Comparison of ENCODE assay signal across 23 cellular contexts in genomic region chr21:32514275-32515055, GRCh38.
DNase-seq lines count a peak whose midpoint lies in the region; ATAC-seq and TF ChIP-seq lines count a peak whose summit lies in the region.
"Had no signal": no experiment of that assay in that cellular context is flagged by ENCODE, and none has a peak within 500 bp of the region (broad histone marks: within the 10 kb centered on the region; RNA-seq: fewer than 3 reads in every experiment).

No MANE protein-coding gene starts in this region.

- CTCF ChIA-PET in PC-3 (lab: Charles Lee) = no interaction called here

- H3K36me3 Mint-ChIP-seq in H9 (ENCODE audit: insufficient read depth in 1 of 3, low read depth in 3 of 3) = peaks cover 0 to 9% (median 5%) of the 10 kb centered on the region in 3 experiments; a peak in 5 of 7 replicates

- POLR2A ChIA-PET in PC-3 (lab: Charles Lee; ENCODE audit: unreplicated experiment) = no interaction called here

- H3K9ac ChIP-seq in H9 (ENCODE audit: extremely low read depth, insufficient read length, low read length) (no peak overlapping the region), PC-3 (ENCODE audit: low read length) (peak overlapping the region; percentile 20; the same call in 1 of the 2 replicates)

- H4K5ac ChIP-seq in H9 (ENCODE audit: insufficient read length, low read depth, low read length) = no peak overlapping the region

- H3K4me3 ChIP-seq in PC-3 (ENCODE audit: low read length) (no peak overlapping the region), sigmoid colon (no peak overlapping the region)
- H3K4me3 ChIP-seq: PC-9, SJSA1 had no signal

- H3K14ac ChIP-seq in H9 (ENCODE audit: insufficient read depth, low read length) = no peak overlapping the region; the same call in 1 of the 2 replicates

- no peaks in the 10 kb centered on the region for H3K27me3 ChIP-seq in H9 (ENCODE audit: insufficient read depth, low read length)
- H3K27me3 ChIP-seq in PC-3 (ENCODE audit: low read length) = no peaks in the 10 kb centered on the region
- H3K27me3 ChIP-seq in sigmoid colon = no peaks in the 10 kb centered on the region
- H3K27me3 ChIP-seq: SJSA1 had no signal

- H3F3A ChIP-seq in PC-3 (ENCODE audit: low read length, unreplicated experiment) = no peaks in the 10 kb centered on the region

- BruUV-seq in PC-3 (replicated peaks; lab: Mats Ljungman, UMichigan) = no TSS peak

- H3K27ac ChIP-seq in H9 (ENCODE audit: insufficient read length, low read depth, low read length) = no peak overlapping the region
- H3K27ac ChIP-seq in PC-3 (ENCODE audit: low read length) = peak overlapping the region; percentile 93
- H3K27ac ChIP-seq in sigmoid colon = no peak overlapping the region
- H3K27ac ChIP-seq: HL-60, PC-9, SJSA1 had no signal

- H3K79me1 ChIP-seq in H9 (ENCODE audit: insufficient read depth, low read depth, low read length, poor library complexity, severe bottlenecking) = no peaks in the 10 kb centered on the region

- H3K4me1 ChIP-seq in H9 (ENCODE audit: insufficient read depth, low read length) = no peaks in the 10 kb centered on the region
- peaks cover 15% of the 10 kb centered on the region for H3K4me1 ChIP-seq in PC-3 (ENCODE audit: insufficient read depth, low read length)
- peaks cover 0 to 9% (median 0%) of the 10 kb centered on the region in 4 donors for H3K4me1 ChIP-seq in sigmoid colon
- H3K4me1 ChIP-seq: Caco-2 had no signal

- H2AFZ ChIP-seq in H9 (ENCODE audit: low read length) = no peak overlapping the region
- no peak overlapping the region for H2AFZ ChIP-seq in PC-3 (ENCODE audit: low read length)
- H2AFZ ChIP-seq: PC-9 had no signal

- no peak overlapping the region for H3K4ac ChIP-seq in H9 (ENCODE audit: low read depth, low read length)

- no peak overlapping the region for H3T11ph ChIP-seq in H9 (ENCODE audit: low read length)

- no peaks in the 10 kb centered on the region for H3K23me2 ChIP-seq in H9 (ENCODE audit: insufficient read length, low read depth, low read length, poor library complexity, severe bottlenecking)

- no CpG with 5 or more reads among the region's 12 CpGs for WGBS in H9 (ENCODE audit: extremely low coverage, insufficient read length, low lambda C conversion rate)
- 82 to 87% methylated on average over 12 of the region's 12 CpGs for WGBS in sigmoid colon, 2 donors

- no peak overlapping the region for H3K4me3 Mint-ChIP-seq in H9
- H3K4me3 Mint-ChIP-seq: CD4-positive, alpha-beta memory T cell had no signal

- H3K79me2 ChIP-seq in H9 (ENCODE audit: insufficient read depth, low read length) (no peaks in the 10 kb centered on the region), PC-3 (ENCODE audit: low read length) (no peaks in the 10 kb centered on the region)

- H2BK120ac ChIP-seq in H9 (ENCODE audit: low read depth, low read length, poor library complexity, severe bottlenecking) = no peak overlapping the region

- no peak for DNase-seq in H9
- DNase-seq in PC-3 = no peak
- DNase-seq in cerebellar cortex (ENCODE audit: low spot score) = peak; percentile 58
- DNase-seq in sigmoid colon = peak; percentile 54
- DNase-seq in epidermal melanocyte (ENCODE audit: insufficient read length, low spot score) = no peak
- no peak for DNase-seq in COLO668 (lab: John Stamatoyannopoulos, UW; ENCODE audit: unreplicated experiment)
- DNase-seq: Caco-2; CD4-positive, alpha-beta memory T cell; DMS79 treated with DMSO at 0.1 percent for 48 hours; Kasumi-1; NCI-H1105; NCI-H146; NCI-H1930; NCI-H2107; NCI-H524 treated with DMSO at 0.1 percent for 48 hours; NCI-H82; NK-92 treated with Interleukin-12 subunit alpha and Interleukin-12 subunit beta, amount 100 ng/mL, for 24 hours; PC-9; Right ventricle myocardium superior had no signal

- H2BK15ac ChIP-seq in H9 (ENCODE audit: low read depth, low read length) = no peak overlapping the region

- no peak overlapping the region for H4K8ac ChIP-seq in H9 (replicated peaks; ENCODE audit: insufficient read length, low read depth, low read length)

- TF ChIP-seq CTCF in H9 (conservative IDR thresholded peaks at IDR 0.05) (no peak), PC-3 (conservative IDR thresholded peaks at IDR 0.05; ENCODE audit: low read depth, low read length) (no peak), sigmoid colon (IDR thresholded peaks at IDR 0.05) (no peak)

- no peak overlapping the region for H3K18ac ChIP-seq in H9 (ENCODE audit: insufficient read length, low read depth, low read length)

- H3K23ac ChIP-seq in H9 (ENCODE audit: insufficient read length, low read depth, low read length) = no peak overlapping the region

- H2BK12ac ChIP-seq in H9 (ENCODE audit: insufficient read length, low read depth, low read length) = no peak overlapping the region

- H2BK20ac ChIP-seq in H9 (ENCODE audit: low read depth, low read length, poor library complexity, severe bottlenecking) = no peak overlapping the region

- H3K9me2 ChIP-seq in PC-3 (replicated peaks; ENCODE audit: low read length) = no peaks in the 10 kb centered on the region

- no peaks in the 10 kb centered on the region for H4K20me1 ChIP-seq in H9 (ENCODE audit: control insufficient read depth, insufficient read depth, insufficient read length)
- no peaks in the 10 kb centered on the region for H4K20me1 ChIP-seq in PC-3 (ENCODE audit: low read length)

- H3K36me3 ChIP-seq in PC-3 (ENCODE audit: low read depth, low read length) (no peaks in the 10 kb centered on the region), sigmoid colon (peaks cover 0 to 19% (median 6%) of the 10 kb centered on the region in 4 donors)

- H2AK5ac ChIP-seq in H9 (ENCODE audit: insufficient read length, low read length) = no peak overlapping the region

- H3K4me2 ChIP-seq in H9 (ENCODE audit: insufficient read depth, insufficient read length, low read length) (no peak overlapping the region), PC-3 (ENCODE audit: low read length) (no peak overlapping the region)
- H3K4me2 ChIP-seq: PC-9 had no signal

- H3K56ac ChIP-seq in H9 (ENCODE audit: insufficient read length, low read depth, low read length) = no peak overlapping the region

- peak overlapping the region in 2 of 3 experiments; percentile 30 to 45; a peak in 3 of 7 replicates for H3K27ac Mint-ChIP-seq in H9

- H3K9me3 ChIP-seq in H9 (ENCODE audit: control insufficient read depth, low read depth, low read length) = no peaks in the 10 kb centered on the region
- H3K9me3 ChIP-seq in PC-3 (ENCODE audit: low read length) = no peaks in the 10 kb centered on the region
- no peaks in the 10 kb centered on the region for H3K9me3 ChIP-seq in sigmoid colon
- H3K9me3 ChIP-seq: Caco-2, SJSA1 had no signal

- peaks cover 2% of the 10 kb centered on the region; the same call in 1 of the 2 replicates for H3K27me3 Mint-ChIP-seq in H9 (ENCODE audit: low read depth)
- H3K27me3 Mint-ChIP-seq: CD4-positive, alpha-beta memory T cell had no signal

- no peak for TF ChIP-seq EP300 in sigmoid colon (IDR thresholded peaks at IDR 0.05)

- no peak overlapping the region for H4K91ac ChIP-seq in H9 (ENCODE audit: insufficient read length, low read depth, low read length)

- no peak overlapping the region for H2BK5ac ChIP-seq in H9 (ENCODE audit: insufficient read length, low read length)

- no peak for TF ChIP-seq POLR2A in sigmoid colon (IDR thresholded peaks at IDR 0.05)

- ATAC-seq in PC-3 (no peak), HG02642 (IDR thresholded peaks at IDR 0.05; ENCODE audit: poor library complexity, unreplicated experiment) (no peak)
- no peak for ATAC-seq in activated CD4-positive, CD25-positive, alpha-beta regulatory T cell treated with anti-CD3 and anti-CD28 coated beads, Interleukin-2, amount 50 U/mL, for 24 hours

- peaks cover 5% of the 10 kb centered on the region in 2 experiments; a peak in 3 of 4 replicates for H3K4me1 Mint-ChIP-seq in H9

- H3K9me3 Mint-ChIP-seq in H9 = peaks cover 9 to 10% of the 10 kb centered on the region in 2 experiments; a peak in 4 of 5 replicates

- intact Hi-C loops in PC-3 (cut with micrococcal nuclease) (no loop called here), sigmoid colon (cut with DNase I) (loop anchor here (10.0 kb wide), 2 partner anchors 60 to 100 kb away; partner anchors contain the start of gene EVA1C)

Comparison
In these comparisons a context has a peak if more than half of its experiments do, and no peak if none do; other contexts are left out.
1. DNase-seq: peak in cerebellar cortex (single experiment) and sigmoid colon (single experiment); none in H9 (single experiment), PC-3 (single experiment), epidermal melanocyte (single experiment) and COLO668 (single experiment).